1 cellular context compared by ENCODE assay signal in genomic region chr11:124800226-124800929, GRCh38.
TF ChIP-seq lines count a peak whose summit lies in the region.

MSANTD2 (minus strand) TSS chr11:124800406; CDS start chr11:124800380, 26 bp downstream.

TF ChIP-seq in K562, 482 proteins besides CTCF, POLR2A, EP300 and RAD21 (continued from another document and continues in another):
- peak; percentile 95 for TF ChIP-seq VEZF1 (CRISPR knock-in tag; IDR thresholded peaks at IDR 0.05)
- no peak for TF ChIP-seq MYBL2 (IDR thresholded peaks at IDR 0.05; ENCODE audit: low read depth)
- TF ChIP-seq MYBL2 (CRISPR knock-in tag; IDR thresholded peaks at IDR 0.05; ENCODE audit: borderline replicate concordance) = no peak
- 0 out of 2 replicates have a peak, but pooled peaks have one; percentile 11 for TF ChIP-seq MGA (IDR thresholded peaks at IDR 0.05)
- peak in 1 of 2 experiments; percentile 69; a peak in 2 of 4 replicates for TF ChIP-seq ZNF639 (CRISPR knock-in tag; conservative IDR thresholded peaks at IDR 0.05 in 1 of 2, IDR thresholded peaks at IDR 0.05 in 1 of 2)
- no peak for TF ChIP-seq ATF1 (CRISPR knock-in tag; IDR thresholded peaks at IDR 0.05)
- TF ChIP-seq ATF1 (tag; IDR thresholded peaks at IDR 0.05) = peak; percentile 93
- no peak for TF ChIP-seq RBM14 (IDR thresholded peaks at IDR 0.05; ENCODE audit: borderline replicate concordance, insufficient read depth, low read depth, low read length)
- TF ChIP-seq ZNF445 (CRISPR knock-in tag; IDR thresholded peaks at IDR 0.05; ENCODE audit: low read depth) = no peak
- TF ChIP-seq TEAD1 (CRISPR knock-in tag; IDR thresholded peaks at IDR 0.05) = peak in 1 of 2 experiments; percentile 14; a peak in 1 of 4 replicates
- peak; percentile 76 for TF ChIP-seq TAF1 (IDR thresholded peaks at IDR 0.05; ENCODE audit: control insufficient read depth, extremely low read depth, insufficient read depth, low read length, severe bottlenecking)
- TF ChIP-seq L3MBTL2 (IDR thresholded peaks at IDR 0.05) = peak; percentile 69
- TF ChIP-seq, protein P1, sequence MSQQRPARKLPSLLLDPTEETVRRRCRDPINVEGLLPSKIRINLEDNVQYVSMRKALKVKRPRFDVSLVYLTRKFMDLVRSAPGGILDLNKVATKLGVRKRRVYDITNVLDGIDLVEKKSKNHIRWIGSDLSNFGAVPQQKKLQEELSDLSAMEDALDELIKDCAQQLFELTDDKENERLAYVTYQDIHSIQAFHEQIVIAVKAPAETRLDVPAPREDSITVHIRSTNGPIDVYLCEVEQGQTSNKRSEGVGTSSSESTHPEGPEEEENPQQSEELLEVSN (IDR thresholded peaks at IDR 0.05; ENCODE audit: borderline replicate concordance in 1 of 2, extremely low read depth in 1 of 2, insufficient read depth in 1 of 2, insufficient read length in 1 of 2, low read depth in 1 of 2, low read length in 1 of 2, poor library complexity in 1 of 2, severe bottlenecking in 1 of 2) = peak; percentile 30 to 51
- peak; percentile 87 to 97 (median 96) for TF ChIP-seq YY1 (IDR thresholded peaks at IDR 0.05; ENCODE audit: borderline replicate concordance in 1 of 3, control insufficient read depth in 1 of 3, extremely low read depth in 1 of 3, insufficient read depth in 3 of 3, insufficient read length in 1 of 3, insufficient replicate concordance in 2 of 3, low read depth in 1 of 3, low read length in 2 of 3)
- TF ChIP-seq JUND (IDR thresholded peaks at IDR 0.05; ENCODE audit: borderline replicate concordance, low read depth, low read length) = peak; percentile 55
- no peak for TF ChIP-seq JUND (tag; IDR thresholded peaks at IDR 0.05; ENCODE audit: borderline replicate concordance, low read depth, low read length)
- TF ChIP-seq MAFK (IDR thresholded peaks at IDR 0.05; ENCODE audit: low read length) = no peak
- TF ChIP-seq RCOR1 (IDR thresholded peaks at IDR 0.05; ENCODE audit: borderline replicate concordance in 1 of 2, low read depth in 2 of 2, low read length in 2 of 2) = peak; percentile 56 to 98; a peak in 3 of 4 replicates
- TF ChIP-seq, protein P2, sequence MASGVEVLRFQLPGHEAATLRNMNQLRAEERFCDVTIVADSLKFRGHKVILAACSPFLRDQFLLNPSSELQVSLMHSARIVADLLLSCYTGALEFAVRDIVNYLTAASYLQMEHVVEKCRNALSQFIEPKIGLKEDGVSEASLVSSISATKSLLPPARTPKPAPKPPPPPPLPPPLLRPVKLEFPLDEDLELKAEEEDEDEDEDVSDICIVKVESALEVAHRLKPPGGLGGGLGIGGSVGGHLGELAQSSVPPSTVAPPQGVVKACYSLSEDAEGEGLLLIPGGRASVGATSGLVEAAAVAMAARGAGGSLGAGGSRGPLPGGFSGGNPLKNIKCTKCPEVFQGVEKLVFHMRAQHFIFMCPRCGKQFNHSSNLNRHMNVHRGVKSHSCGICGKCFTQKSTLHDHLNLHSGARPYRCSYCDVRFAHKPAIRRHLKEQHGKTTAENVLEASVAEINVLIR (CRISPR knock-in tag; IDR thresholded peaks at IDR 0.05) = peak; percentile 76
- TF ChIP-seq, protein P3, sequence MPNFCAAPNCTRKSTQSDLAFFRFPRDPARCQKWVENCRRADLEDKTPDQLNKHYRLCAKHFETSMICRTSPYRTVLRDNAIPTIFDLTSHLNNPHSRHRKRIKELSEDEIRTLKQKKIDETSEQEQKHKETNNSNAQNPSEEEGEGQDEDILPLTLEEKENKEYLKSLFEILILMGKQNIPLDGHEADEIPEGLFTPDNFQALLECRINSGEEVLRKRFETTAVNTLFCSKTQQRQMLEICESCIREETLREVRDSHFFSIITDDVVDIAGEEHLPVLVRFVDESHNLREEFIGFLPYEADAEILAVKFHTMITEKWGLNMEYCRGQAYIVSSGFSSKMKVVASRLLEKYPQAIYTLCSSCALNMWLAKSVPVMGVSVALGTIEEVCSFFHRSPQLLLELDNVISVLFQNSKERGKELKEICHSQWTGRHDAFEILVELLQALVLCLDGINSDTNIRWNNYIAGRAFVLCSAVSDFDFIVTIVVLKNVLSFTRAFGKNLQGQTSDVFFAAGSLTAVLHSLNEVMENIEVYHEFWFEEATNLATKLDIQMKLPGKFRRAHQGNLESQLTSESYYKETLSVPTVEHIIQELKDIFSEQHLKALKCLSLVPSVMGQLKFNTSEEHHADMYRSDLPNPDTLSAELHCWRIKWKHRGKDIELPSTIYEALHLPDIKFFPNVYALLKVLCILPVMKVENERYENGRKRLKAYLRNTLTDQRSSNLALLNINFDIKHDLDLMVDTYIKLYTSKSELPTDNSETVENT (CRISPR knock-in tag; IDR thresholded peaks at IDR 0.05) = 0 out of 2 replicates have a peak, but pooled peaks have one; percentile 37
- TF ChIP-seq MNT (conservative IDR thresholded peaks at IDR 0.05) = peak in 1 of 2 experiments; percentile 62; a peak in 2 of 4 replicates
- TF ChIP-seq HDAC1 (IDR thresholded peaks at IDR 0.05) = peak in 1 of 2 experiments; percentile 86; a peak in 2 of 4 replicates
- TF ChIP-seq ZNF232 (CRISPR knock-in tag; IDR thresholded peaks at IDR 0.05) = no peak
- peak; percentile 46; the same call in 1 of the 2 replicates for TF ChIP-seq EHMT2 (IDR thresholded peaks at IDR 0.05)
- TF ChIP-seq GABPA (tag; conservative IDR thresholded peaks at IDR 0.05; ENCODE audit: low read depth) = peak; percentile 97
- peak; percentile 28; the same call in 1 of the 2 replicates for TF ChIP-seq TCF3 (CRISPR knock-in tag; IDR thresholded peaks at IDR 0.05)
- TF ChIP-seq NFIC (IDR thresholded peaks at IDR 0.05) = peak; percentile 43; the same call in 1 of the 2 replicates
- TF ChIP-seq ZBTB17 (CRISPR knock-in tag; IDR thresholded peaks at IDR 0.05) = 0 out of 2 replicates have a peak, but pooled peaks have one; percentile 28
- TF ChIP-seq GATAD2B (IDR thresholded peaks at IDR 0.05; ENCODE audit: borderline replicate concordance) = 0 out of 2 replicates have a peak, but pooled peaks have one; percentile 45
- TF ChIP-seq ZNF384 (IDR thresholded peaks at IDR 0.05; ENCODE audit: low read depth, low read length) = no peak
- TF ChIP-seq GTF2E2 (tag; IDR thresholded peaks at IDR 0.05) = peak; percentile 65; the same call in 1 of the 2 replicates
- peak; percentile 92 for TF ChIP-seq CREM (IDR thresholded peaks at IDR 0.05; ENCODE audit: low read depth)
- peak; percentile 89 for TF ChIP-seq GABPB1 (CRISPR knock-in tag; IDR thresholded peaks at IDR 0.05)
- TF ChIP-seq HNRNPH1 (optimal IDR thresholded peaks at IDR 0.05; ENCODE audit: low read depth, low read length) = no peak
- no peak for TF ChIP-seq EWSR1 (IDR thresholded peaks at IDR 0.05; ENCODE audit: borderline replicate concordance, low read depth, partially characterized antibody)
